Comparison of ENCODE assay signal across 8 cellular contexts in the genomic region with DNA sequence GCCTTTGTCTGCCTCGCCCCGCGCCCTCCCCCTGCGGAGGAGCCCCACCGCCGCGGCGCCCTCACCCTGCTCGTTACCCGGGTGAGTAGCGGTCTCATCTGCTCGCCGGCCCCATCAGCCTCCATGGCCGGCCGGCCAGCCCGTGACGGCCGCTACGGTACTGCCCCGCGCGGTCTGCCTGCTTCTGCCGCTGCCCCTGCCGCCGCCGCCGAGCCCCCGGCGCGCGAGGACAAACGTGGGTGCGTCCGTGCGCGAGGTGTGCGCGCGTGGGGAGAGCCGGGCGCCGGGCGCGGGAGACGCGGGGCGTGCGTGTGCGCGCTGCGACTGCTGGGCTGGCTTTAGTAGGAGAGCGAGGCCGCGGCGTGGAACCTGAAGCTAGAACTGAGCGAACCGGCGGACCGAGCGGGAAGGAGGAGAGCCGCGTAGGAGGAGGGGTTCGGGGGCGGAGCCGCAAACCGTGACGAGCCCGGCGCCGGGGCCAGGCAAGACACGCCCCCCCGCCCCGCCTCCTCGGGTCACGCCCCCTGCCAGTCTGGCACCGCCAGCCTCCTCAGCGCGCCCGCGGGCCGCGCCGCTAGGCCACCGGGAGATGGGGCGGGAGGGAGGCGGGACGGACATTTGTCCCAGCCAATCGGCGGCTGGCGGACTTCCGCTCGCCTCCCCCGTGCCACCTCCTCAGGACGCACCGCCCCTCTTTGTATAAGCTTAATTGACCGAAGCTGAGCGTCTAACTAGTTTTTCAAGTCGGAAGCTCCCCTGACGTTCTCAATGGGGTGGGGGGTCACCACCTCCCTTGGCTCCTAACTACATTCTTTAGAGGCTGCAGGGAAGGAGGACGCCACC. TPM values are rescaled to one million over a fixed set of nuclear protein-coding genes. Genes with fewer than 3 reads are reported as not detected.
DNase-seq lines count a peak whose midpoint lies in the region; ATAC-seq and TF ChIP-seq lines count a peak whose summit lies in the region.

SLC4A7 (minus strand) TSS at position 383 of the 843 bp plus-strand sequence; CDS start at position 125, 258 bp downstream.

- H3K27ac ChIP-seq in BLaER1 (peak within 1 kb of the TSS; percentile 94), left lung (peak within 1 kb of the TSS; percentile 87 to 92)

- DNase-seq in NCI-H69 (lab: John Stamatoyannopoulos, UW) = peak; percentile 94
- DNase-seq in activated CD4-positive, alpha-beta T cell treated with anti-CD3 and anti-CD28 coated beads, Interleukin-2, amount 50 U/mL, for 1 hour = peak; percentile 99
- DNase-seq in dedifferentiated amniotic fluid mesenchymal stem cell (ENCODE audit: extremely low spot score) = peak; percentile 91
- DNase-seq in left lung = peak; percentile 99 to 100
- peak; percentile 99 for DNase-seq in stimulated activated CD4-positive, alpha-beta T cell treated with anti-CD3 and anti-CD28 coated beads, Interleukin-2, amount 100 ng/mL, for 48 hours

- intact Hi-C loops in left lung (cut with DNase I) = no loop called here

- TF ChIP-seq CTCF in left lung (IDR thresholded peaks at IDR 0.05) = peak in 1 of 2 donors; percentile 8

- H4K20me1 ChIP-seq in BLaER1 = peaks cover 31% of the 10 kb centered on the region

- H3K36me3 ChIP-seq in BLaER1 (peaks cover 11% of the 10 kb centered on the region), left lung (no peaks in the 10 kb centered on the region)

- peaks cover 41% of the 10 kb centered on the region for H3K4me1 ChIP-seq in BLaER1
- H3K4me1 ChIP-seq in left lung = peaks cover 4 to 35% of the 10 kb centered on the region in 2 donors

- H3K4me2 ChIP-seq in BLaER1 = peak within 1 kb of the TSS; percentile 89

- H3K27me3 ChIP-seq in BLaER1 (no peaks in the 10 kb centered on the region), left lung (no peaks in the 10 kb centered on the region)

- peak within 1 kb of the TSS; percentile 96 for H3K9ac ChIP-seq in BLaER1

- H3K4me3 ChIP-seq in BLaER1 (peak within 1 kb of the TSS; percentile 98), left lung (peak within 1 kb of the TSS; percentile 69 to 83)

- H3K9me3 ChIP-seq in BLaER1 (peaks cover 4% of the 10 kb centered on the region; the same call in 1 of the 2 replicates), left lung (no peaks in the 10 kb centered on the region)

- peak; percentile 87 for ATAC-seq in GM19328 (IDR thresholded peaks at IDR 0.05; ENCODE audit: unreplicated experiment)
- ATAC-seq in HG03520 (IDR thresholded peaks at IDR 0.05; ENCODE audit: unreplicated experiment) = peak; percentile 90
- ATAC-seq in left lung = peak; percentile 99

RNA-seq across cellular contexts. Expression of gene SLC4A7, which starts in this region (rescaled TPM):
- 10 to 100 TPM; 14.8 to 23.3 TPM for total RNA-seq in left lung

Comparison
In these comparisons a context has a peak if more than half of its experiments do, and no peak if none do; other contexts are left out.
1. Peak in every context shown above with its lines: DNase-seq, ATAC-seq, H3K4me3 ChIP-seq and H3K27ac ChIP-seq.